In genomic region chr22:20218320-20218872, GRCh38 we compare ENCODE assay signal across 1 cellular context.
TF ChIP-seq lines count a peak whose summit lies in the region.

No MANE protein-coding gene starts in this region.

TF ChIP-seq in K562, 482 proteins besides CTCF, POLR2A, EP300 and RAD21 (continued from another document and continues in another):
- TF ChIP-seq, protein P1, sequence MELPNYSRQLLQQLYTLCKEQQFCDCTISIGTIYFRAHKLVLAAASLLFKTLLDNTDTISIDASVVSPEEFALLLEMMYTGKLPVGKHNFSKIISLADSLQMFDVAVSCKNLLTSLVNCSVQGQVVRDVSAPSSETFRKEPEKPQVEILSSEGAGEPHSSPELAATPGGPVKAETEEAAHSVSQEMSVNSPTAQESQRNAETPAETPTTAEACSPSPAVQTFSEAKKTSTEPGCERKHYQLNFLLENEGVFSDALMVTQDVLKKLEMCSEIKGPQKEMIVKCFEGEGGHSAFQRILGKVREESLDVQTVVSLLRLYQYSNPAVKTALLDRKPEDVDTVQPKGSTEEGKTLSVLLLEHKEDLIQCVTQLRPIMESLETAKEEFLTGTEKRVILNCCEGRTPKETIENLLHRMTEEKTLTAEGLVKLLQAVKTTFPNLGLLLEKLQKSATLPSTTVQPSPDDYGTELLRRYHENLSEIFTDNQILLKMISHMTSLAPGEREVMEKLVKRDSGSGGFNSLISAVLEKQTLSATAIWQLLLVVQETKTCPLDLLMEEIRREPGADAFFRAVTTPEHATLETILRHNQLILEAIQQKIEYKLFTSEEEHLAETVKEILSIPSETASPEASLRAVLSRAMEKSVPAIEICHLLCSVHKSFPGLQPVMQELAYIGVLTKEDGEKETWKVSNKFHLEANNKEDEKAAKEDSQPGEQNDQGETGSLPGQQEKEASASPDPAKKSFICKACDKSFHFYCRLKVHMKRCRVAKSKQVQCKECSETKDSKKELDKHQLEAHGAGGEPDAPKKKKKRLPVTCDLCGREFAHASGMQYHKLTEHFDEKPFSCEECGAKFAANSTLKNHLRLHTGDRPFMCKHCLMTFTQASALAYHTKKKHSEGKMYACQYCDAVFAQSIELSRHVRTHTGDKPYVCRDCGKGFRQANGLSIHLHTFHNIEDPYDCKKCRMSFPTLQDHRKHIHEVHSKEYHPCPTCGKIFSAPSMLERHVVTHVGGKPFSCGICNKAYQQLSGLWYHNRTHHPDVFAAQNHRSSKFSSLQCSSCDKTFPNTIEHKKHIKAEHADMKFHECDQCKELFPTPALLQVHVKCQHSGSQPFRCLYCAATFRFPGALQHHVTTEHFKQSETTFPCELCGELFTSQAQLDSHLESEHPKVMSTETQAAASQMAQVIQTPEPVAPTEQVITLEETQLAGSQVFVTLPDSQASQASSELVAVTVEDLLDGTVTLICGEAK (IDR thresholded peaks at IDR 0.05): no peak
- TF ChIP-seq, protein P1 (CRISPR knock-in tag; IDR thresholded peaks at IDR 0.05): no peak
- TF ChIP-seq GTF3C2 (IDR thresholded peaks at IDR 0.05; ENCODE audit: borderline replicate concordance, extremely low read depth, insufficient read length) (no peak), AFF1 (IDR thresholded peaks at IDR 0.05; ENCODE audit: low read depth in 1 of 2, partially characterized antibody in 2 of 2) (no peak), SMAD2 (IDR thresholded peaks at IDR 0.05; ENCODE audit: low read depth, low read length) (no peak), RBFOX2 (IDR thresholded peaks at IDR 0.05; ENCODE audit: low read depth, low read length) (no peak), SNRNP70 (optimal IDR thresholded peaks at IDR 0.05; ENCODE audit: low read depth, low read length) (no peak), GABPB2 (CRISPR knock-in tag; conservative IDR thresholded peaks at IDR 0.05) (no peak), ZKSCAN1 (IDR thresholded peaks at IDR 0.05; ENCODE audit: low read depth, low read length) (no peak), GTF2B (IDR thresholded peaks at IDR 0.05; ENCODE audit: extremely low read depth, insufficient read length) (no peak), ZBTB17 (CRISPR knock-in tag; IDR thresholded peaks at IDR 0.05) (no peak), TRIM28 (IDR thresholded peaks at IDR 0.05) (no peak), SFPQ (IDR thresholded peaks at IDR 0.05; ENCODE audit: low read depth, low read length) (no peak), AFF4 (CRISPR knock-in tag; IDR thresholded peaks at IDR 0.05) (no peak), ASH1L (IDR thresholded peaks at IDR 0.05; ENCODE audit: borderline replicate concordance, low read depth, partially characterized antibody) (no peak), SMARCC2 (IDR thresholded peaks at IDR 0.05; ENCODE audit: low read depth) (no peak), HDAC2 (IDR thresholded peaks at IDR 0.05) (no peak), ZFX (CRISPR knock-in tag; IDR thresholded peaks at IDR 0.05) (no peak), ILF3 (IDR thresholded peaks at IDR 0.05; ENCODE audit: borderline replicate concordance) (no peak)
- TF ChIP-seq, protein P2, sequence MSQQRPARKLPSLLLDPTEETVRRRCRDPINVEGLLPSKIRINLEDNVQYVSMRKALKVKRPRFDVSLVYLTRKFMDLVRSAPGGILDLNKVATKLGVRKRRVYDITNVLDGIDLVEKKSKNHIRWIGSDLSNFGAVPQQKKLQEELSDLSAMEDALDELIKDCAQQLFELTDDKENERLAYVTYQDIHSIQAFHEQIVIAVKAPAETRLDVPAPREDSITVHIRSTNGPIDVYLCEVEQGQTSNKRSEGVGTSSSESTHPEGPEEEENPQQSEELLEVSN (IDR thresholded peaks at IDR 0.05; ENCODE audit: borderline replicate concordance in 1 of 2, extremely low read depth in 1 of 2, insufficient read depth in 1 of 2, insufficient read length in 1 of 2, low read depth in 1 of 2, low read length in 1 of 2, poor library complexity in 1 of 2, severe bottlenecking in 1 of 2): no peak
- TF ChIP-seq, protein P3, sequence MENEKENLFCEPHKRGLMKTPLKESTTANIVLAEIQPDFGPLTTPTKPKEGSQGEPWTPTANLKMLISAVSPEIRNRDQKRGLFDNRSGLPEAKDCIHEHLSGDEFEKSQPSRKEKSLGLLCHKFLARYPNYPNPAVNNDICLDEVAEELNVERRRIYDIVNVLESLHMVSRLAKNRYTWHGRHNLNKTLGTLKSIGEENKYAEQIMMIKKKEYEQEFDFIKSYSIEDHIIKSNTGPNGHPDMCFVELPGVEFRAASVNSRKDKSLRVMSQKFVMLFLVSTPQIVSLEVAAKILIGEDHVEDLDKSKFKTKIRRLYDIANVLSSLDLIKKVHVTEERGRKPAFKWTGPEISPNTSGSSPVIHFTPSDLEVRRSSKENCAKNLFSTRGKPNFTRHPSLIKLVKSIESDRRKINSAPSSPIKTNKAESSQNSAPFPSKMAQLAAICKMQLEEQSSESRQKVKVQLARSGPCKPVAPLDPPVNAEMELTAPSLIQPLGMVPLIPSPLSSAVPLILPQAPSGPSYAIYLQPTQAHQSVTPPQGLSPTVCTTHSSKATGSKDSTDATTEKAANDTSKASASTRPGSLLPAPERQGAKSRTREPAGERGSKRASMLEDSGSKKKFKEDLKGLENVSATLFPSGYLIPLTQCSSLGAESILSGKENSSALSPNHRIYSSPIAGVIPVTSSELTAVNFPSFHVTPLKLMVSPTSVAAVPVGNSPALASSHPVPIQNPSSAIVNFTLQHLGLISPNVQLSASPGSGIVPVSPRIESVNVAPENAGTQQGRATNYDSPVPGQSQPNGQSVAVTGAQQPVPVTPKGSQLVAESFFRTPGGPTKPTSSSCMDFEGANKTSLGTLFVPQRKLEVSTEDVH (IDR thresholded peaks at IDR 0.05; ENCODE audit: low read depth, partially characterized antibody): no peak
